Comparison of ENCODE assay signal across 22 cellular contexts in the genomic region with DNA sequence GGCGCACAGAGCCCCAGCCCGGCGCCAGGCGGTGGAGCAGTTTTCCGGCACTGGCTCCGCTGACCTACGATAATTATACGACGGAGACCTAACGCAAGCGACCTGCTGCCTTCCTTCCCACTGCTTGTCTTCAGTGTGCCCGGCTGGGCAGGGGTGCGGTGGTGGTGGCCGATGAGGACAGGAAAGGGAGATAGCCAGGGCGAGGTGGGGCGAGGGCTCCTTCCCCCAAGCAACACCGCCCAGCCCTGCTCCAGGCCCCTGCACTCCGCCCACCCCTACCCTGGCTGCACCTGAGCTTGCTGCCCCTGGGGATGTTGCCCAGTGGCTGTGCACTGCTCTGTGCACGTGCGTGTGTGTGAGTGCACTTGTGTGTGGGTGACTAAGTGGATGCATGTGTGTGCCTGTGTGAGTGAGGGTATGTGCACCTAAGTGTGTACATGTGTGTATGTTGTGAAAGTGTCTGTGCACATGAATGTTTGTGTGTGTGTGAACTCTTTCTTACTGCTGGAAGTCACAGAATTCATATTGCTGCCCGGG. TPM values are rescaled to one million over a fixed set of nuclear protein-coding genes. Genes with fewer than 3 reads are reported as not detected.
A peak's percentile ranks its signal among the peaks of the same experiment; 100 is the strongest.
DNase-seq lines count a peak whose midpoint lies in the region; ATAC-seq and TF ChIP-seq lines count a peak whose summit lies in the region.
"Had no signal": no experiment of that assay in that cellular context is flagged by ENCODE, and none has a peak within 500 bp of the region (broad histone marks: within the 10 kb centered on the region; RNA-seq: fewer than 3 reads in every experiment).

No MANE protein-coding gene starts in this region.

- TF ChIP-seq CTCF in right lobe of liver (IDR thresholded peaks at IDR 0.05): no peak
- no peak for TF ChIP-seq CTCF in sigmoid colon (IDR thresholded peaks at IDR 0.05)

- H3K9me3 Mint-ChIP-seq in activated naive CD8-positive, alpha-beta T cell treated with anti-CD3 and anti-CD28 coated beads, Interleukin-2, amount 50 U/mL, for 24 hours: no peaks in the 10 kb centered on the region
- H3K9me3 Mint-ChIP-seq in activated naive CD8-positive, alpha-beta T cell treated with anti-CD3 and anti-CD28 coated beads for 36 hours: no peaks in the 10 kb centered on the region
- no peaks in the 10 kb centered on the region for H3K9me3 Mint-ChIP-seq in activated T-helper 17 cell treated with anti-CD3 and anti-CD28 coated beads, Interleukin-2, amount 50 U/mL, for 72 hours
- H3K9me3 Mint-ChIP-seq: CD4-positive, alpha-beta T cell had no signal

- TF ChIP-seq EP300 in sigmoid colon (IDR thresholded peaks at IDR 0.05): no peak

- no peak for DNase-seq in activated naive CD8-positive, alpha-beta T cell treated with anti-CD3 and anti-CD28 coated beads, Interleukin-2, amount 50 U/mL, for 24 hours
- DNase-seq in activated naive CD8-positive, alpha-beta T cell treated with anti-CD3 and anti-CD28 coated beads for 36 hours: no peak
- DNase-seq in right lobe of liver (peak in 2 of 3 donors; percentile 29 to 52), sigmoid colon (peak; percentile 66), NCI-H446 (lab: John Stamatoyannopoulos, UW) (no peak), iPS-NIHi7 (ENCODE audit: extremely low spot score) (no peak)
- no peak for DNase-seq in activated T-cell treated with anti-CD3 and anti-CD28 coated beads, Interleukin-2, amount 50 U/mL, for 48 hours
- DNase-seq: BE2C; Caco-2; CD4-positive, alpha-beta T cell; H7; HFFc6; KBM-7; NCI-H1105; NCI-H1694; NCI-H2081 treated with DMSO at 0.1 percent for 48 hours; NCI-H510A; NCI-H82; PC-3 had no signal

- H3K4me1 Mint-ChIP-seq in activated naive CD8-positive, alpha-beta T cell treated with anti-CD3 and anti-CD28 coated beads, Interleukin-2, amount 50 U/mL, for 24 hours: no peaks in the 10 kb centered on the region
- H3K4me1 Mint-ChIP-seq in activated naive CD8-positive, alpha-beta T cell treated with anti-CD3 and anti-CD28 coated beads for 36 hours: no peaks in the 10 kb centered on the region
- no peaks in the 10 kb centered on the region for H3K4me1 Mint-ChIP-seq in activated T-helper 17 cell treated with anti-CD3 and anti-CD28 coated beads, Interleukin-2, amount 50 U/mL, for 72 hours

- H3K27me3 Mint-ChIP-seq in activated naive CD8-positive, alpha-beta T cell treated with anti-CD3 and anti-CD28 coated beads, Interleukin-2, amount 50 U/mL, for 24 hours: no peaks in the 10 kb centered on the region
- H3K27me3 Mint-ChIP-seq in activated naive CD8-positive, alpha-beta T cell treated with anti-CD3 and anti-CD28 coated beads for 36 hours: no peaks in the 10 kb centered on the region
- H3K27me3 Mint-ChIP-seq in activated T-helper 17 cell treated with anti-CD3 and anti-CD28 coated beads, Interleukin-2, amount 50 U/mL, for 72 hours: no peaks in the 10 kb centered on the region
- H3K27me3 Mint-ChIP-seq: CD4-positive, alpha-beta T cell had no signal

- no peak overlapping the region for H3K4me3 Mint-ChIP-seq in activated naive CD8-positive, alpha-beta T cell treated with anti-CD3 and anti-CD28 coated beads, Interleukin-2, amount 50 U/mL, for 24 hours
- H3K4me3 Mint-ChIP-seq in activated naive CD8-positive, alpha-beta T cell treated with anti-CD3 and anti-CD28 coated beads for 36 hours: no peak overlapping the region
- H3K4me3 Mint-ChIP-seq in activated T-helper 17 cell treated with anti-CD3 and anti-CD28 coated beads, Interleukin-2, amount 50 U/mL, for 72 hours: no peak overlapping the region
- H3K4me3 Mint-ChIP-seq: CD4-positive, alpha-beta T cell; HFFc6 had no signal

- no peaks in the 10 kb centered on the region for H3K4me1 ChIP-seq in right lobe of liver
- H3K4me1 ChIP-seq in sigmoid colon: peaks cover 0 to 9% (median 3%) of the 10 kb centered on the region in 4 donors
- H3K4me1 ChIP-seq: BE2C, Caco-2 had no signal

- ATAC-seq in activated naive CD8-positive, alpha-beta T cell treated with anti-CD3 and anti-CD28 coated beads, Interleukin-2, amount 50 U/mL, for 24 hours: peak; percentile 25
- peak; percentile 9 for ATAC-seq in activated T-helper 17 cell treated with anti-CD3 and anti-CD28 coated beads, Interleukin-2, amount 50 U/mL, for 72 hours (replicated peaks)
- ATAC-seq in right lobe of liver: peak in 1 of 4 donors; percentile 6
- ATAC-seq: PC-3 had no signal

- TF ChIP-seq POLR2A in right lobe of liver (IDR thresholded peaks at IDR 0.05) (no peak), sigmoid colon (IDR thresholded peaks at IDR 0.05) (no peak)

- H3K9me3 ChIP-seq in right lobe of liver (no peaks in the 10 kb centered on the region), sigmoid colon (no peaks in the 10 kb centered on the region)
- H3K9me3 ChIP-seq: BE2C, Caco-2 had no signal

- peaks cover 20% of the 10 kb centered on the region for H3K36me3 Mint-ChIP-seq in activated naive CD8-positive, alpha-beta T cell treated with anti-CD3 and anti-CD28 coated beads, Interleukin-2, amount 50 U/mL, for 24 hours (ENCODE audit: low read depth)
- H3K36me3 Mint-ChIP-seq in activated naive CD8-positive, alpha-beta T cell treated with anti-CD3 and anti-CD28 coated beads for 36 hours: peaks cover 4% of the 10 kb centered on the region
- peaks cover 65% of the 10 kb centered on the region for H3K36me3 Mint-ChIP-seq in activated T-helper 17 cell treated with anti-CD3 and anti-CD28 coated beads, Interleukin-2, amount 50 U/mL, for 72 hours (ENCODE audit: low read depth)

- intact Hi-C loops in right lobe of liver (cut with DNase I) (no loop called here), sigmoid colon (cut with DNase I) (no loop called here)

- H3K36me3 ChIP-seq in right lobe of liver (peaks cover 0 to 23% (median 0%) of the 10 kb centered on the region in 4 donors), sigmoid colon (peaks cover 13 to 32% (median 16%) of the 10 kb centered on the region in 4 donors)
- H3K36me3 ChIP-seq: BE2C had no signal

- H3K27me3 ChIP-seq in right lobe of liver (no peaks in the 10 kb centered on the region), sigmoid colon (no peaks in the 10 kb centered on the region)
- H3K27me3 ChIP-seq: BE2C had no signal

- 69% methylated on average over 17 of the region's 21 CpGs for WGBS in right lobe of liver (ENCODE audit: insufficient coverage, low coverage, low lambda C conversion rate, missing lambda C conversion rate)
- WGBS in sigmoid colon, 2 donors: 90 to 92% methylated on average over 21 of the region's 21 CpGs

- H3K27ac ChIP-seq in right lobe of liver: no peak overlapping the region
- no peak overlapping the region for H3K27ac ChIP-seq in sigmoid colon
- H3K27ac ChIP-seq: 22Rv1, RWPE1 had no signal

- H3K4me3 ChIP-seq in right lobe of liver (no peak overlapping the region), sigmoid colon (no peak overlapping the region)

- no peak overlapping the region for H3K27ac Mint-ChIP-seq in activated naive CD8-positive, alpha-beta T cell treated with anti-CD3 and anti-CD28 coated beads, Interleukin-2, amount 50 U/mL, for 24 hours
- H3K27ac Mint-ChIP-seq in activated naive CD8-positive, alpha-beta T cell treated with anti-CD3 and anti-CD28 coated beads for 36 hours: no peak overlapping the region
- no peak overlapping the region for H3K27ac Mint-ChIP-seq in activated T-helper 17 cell treated with anti-CD3 and anti-CD28 coated beads, Interleukin-2, amount 50 U/mL, for 72 hours
- H3K27ac Mint-ChIP-seq: CD4-positive, alpha-beta T cell; HFFc6 had no signal

RNA-seq across cellular contexts. Expression of a gene that starts 42.6 kb away (rescaled TPM):
- total RNA-seq in activated naive CD8-positive, alpha-beta T cell treated with anti-CD3 and anti-CD28 coated beads for 36 hours: 100 to 1,000 TPM; 432 to 438 TPM
- total RNA-seq in activated T-helper 17 cell treated with anti-CD3 and anti-CD28 coated beads, Interleukin-2, amount 50 U/mL, for 72 hours: 100 to 1,000 TPM; 477 to 704 TPM
- total RNA-seq in right lobe of liver (1 to 10 TPM in 4 of 6 experiments, under 1 TPM in 2; 0.24 to 5.0 (median 1.6) TPM), sigmoid colon (under 1 TPM; 0.28 to 0.68 (median 0.34) TPM)
- polyA plus RNA-seq in sigmoid colon: 1 to 10 TPM in 1 of 3 donors, under 1 TPM in 2; 0.46 to 9.3 (median 0.60) TPM
- total RNA-seq: Caco-2, HFFc6 had no signal

RNA-seq across cellular contexts. Expression of a gene that starts 56.6 kb away (rescaled TPM):
- 10 to 100 TPM; 22.9 to 23.9 TPM for total RNA-seq in activated naive CD8-positive, alpha-beta T cell treated with anti-CD3 and anti-CD28 coated beads for 36 hours
- total RNA-seq in activated T-helper 17 cell treated with anti-CD3 and anti-CD28 coated beads, Interleukin-2, amount 50 U/mL, for 72 hours: 10 to 100 TPM; 23.3 to 27.4 TPM
- total RNA-seq in right lobe of liver (10 to 100 TPM; 20.6 to 24.8 (median 21.3) TPM), sigmoid colon (100 to 1,000 TPM in 1 of 4 donors, 10 to 100 TPM in 3; 55.6 to 113 (median 80.5) TPM)
- polyA plus RNA-seq in sigmoid colon: 10 to 100 TPM; 15.7 to 35.3 (median 32.4) TPM

Comparison
In these comparisons a context has a peak if more than half of its experiments do, and no peak if none do; other contexts are left out.
1. DNase-seq: peak in right lobe of liver (2 of 3) and sigmoid colon (single experiment); none in activated naive CD8-positive, alpha-beta T cell treated with anti-CD3 and anti-CD28 coated beads, Interleukin-2, amount 50 U/mL, for 24 hours (single experiment), activated naive CD8-positive, alpha-beta T cell treated with anti-CD3 and anti-CD28 coated beads for 36 hours (single experiment), NCI-H446 (0 of 2), iPS-NIHi7 (single experiment) and activated T-cell treated with anti-CD3 and anti-CD28 coated beads, Interleukin-2, amount 50 U/mL, for 48 hours (0 of 2).
2. RNA of a gene that starts 42.6 kb away (total RNA-seq): 477 to 704 TPM in activated T-helper 17 cell treated with anti-CD3 and anti-CD28 coated beads, Interleukin-2, amount 50 U/mL, for 72 hours and 432 to 438 TPM in activated naive CD8-positive, alpha-beta T cell treated with anti-CD3 and anti-CD28 coated beads for 36 hours; 0.24 to 5.0 TPM in right lobe of liver and 0.28 to 0.68 TPM in sigmoid colon; every median in the first group is over 10 times any median in the second.